In genomic region chr19:12035220-12036172, GRCh38 we compare ENCODE assay signal across 8 cellular contexts. TPM values are rescaled to one million over a fixed set of nuclear protein-coding genes. Genes with fewer than 3 reads are reported as not detected.
A peak's percentile ranks its signal among the peaks of the same experiment; 100 is the strongest.
DNase-seq lines count a peak whose midpoint lies in the region; ATAC-seq and TF ChIP-seq lines count a peak whose summit lies in the region.

Gene ZNF433, minus strand, starts transcription at chr19:12035679. Its CDS starts 140 bp downstream, at chr19:12035539.

- ATAC-seq in natural killer cell treated with Interleukin-12 subunit alpha and Interleukin-12 subunit beta and Interleukin-15 and Interleukin-18, amount 100 ng/mL, for 72 hours, result peak; percentile 99 to 100

- no peak for DNase-seq in AG09309 (ENCODE audit: low read depth)
- peak; percentile 67 for DNase-seq in HS-27A (ENCODE audit: low read depth)
- DNase-seq in SHP77 treated with DMSO at 0.1 percent for 48 hours (lab: John Stamatoyannopoulos, UW), result peak; percentile 68
- peak in 3 of 4 experiments; percentile 30 to 53 (median 45) for DNase-seq in activated naive CD4-positive, alpha-beta T cell (lab: John Stamatoyannopoulos, UW)
- peak; percentile 82 for DNase-seq in fibroblast of villous mesenchyme (ENCODE audit: low read depth)
- peak; percentile 92 for DNase-seq in natural killer cell treated with Interleukin-12 subunit alpha and Interleukin-12 subunit beta and Interleukin-15 and Interleukin-18, amount 100 ng/mL, for 72 hours (ENCODE audit: low spot score)
- DNase-seq in stimulated activated naive CD4-positive, alpha-beta T cell treated with Interleukin-2 at 50 U/mL for 16 hours (lab: John Stamatoyannopoulos, UW), result peak; percentile 63

- H3K4me3 ChIP-seq in AG09309 (ENCODE audit: control insufficient read depth, low read depth, low read length) (peak within 1 kb of the TSS; percentile 64), fibroblast of villous mesenchyme (ENCODE audit: low read depth, low read length) (peak within 1 kb of the TSS; percentile 84)

- no peaks in the 10 kb centered on the region for H3K27me3 Mint-ChIP-seq in natural killer cell treated with Interleukin-12 subunit alpha and Interleukin-12 subunit beta and Interleukin-15 and Interleukin-18, amount 100 ng/mL, for 72 hours

- H3K4me3 Mint-ChIP-seq in natural killer cell treated with Interleukin-12 subunit alpha and Interleukin-12 subunit beta and Interleukin-15 and Interleukin-18, amount 100 ng/mL, for 72 hours, result peak within 1 kb of the TSS; percentile 88

- TF ChIP-seq CTCF in AG09309 (IDR thresholded peaks at IDR 0.05; ENCODE audit: control insufficient read depth, insufficient read depth, low read depth, low read length, missing control alignments) (no peak), fibroblast of villous mesenchyme (IDR thresholded peaks at IDR 0.05; ENCODE audit: insufficient read depth, low read depth, low read length) (no peak)

- peak; percentile 69 for TF ChIP-seq POLR2A in GM19099 (IDR thresholded peaks at IDR 0.05; ENCODE audit: extremely low read depth, insufficient read length, low read depth)

- H3K27ac Mint-ChIP-seq in natural killer cell treated with Interleukin-12 subunit alpha and Interleukin-12 subunit beta and Interleukin-15 and Interleukin-18, amount 100 ng/mL, for 72 hours, result peak within 1 kb of the TSS; percentile 35 to 77

- H3K4me1 Mint-ChIP-seq in natural killer cell treated with Interleukin-12 subunit alpha and Interleukin-12 subunit beta and Interleukin-15 and Interleukin-18, amount 100 ng/mL, for 72 hours (ENCODE audit: low read depth in 2 of 2), result peaks cover 6 to 10% of the 10 kb centered on the region in 2 donors

- H3K36me3 Mint-ChIP-seq in natural killer cell treated with Interleukin-12 subunit alpha and Interleukin-12 subunit beta and Interleukin-15 and Interleukin-18, amount 100 ng/mL, for 72 hours, result peaks cover 10% of the 10 kb centered on the region

- no peaks in the 10 kb centered on the region for H3K9me3 Mint-ChIP-seq in natural killer cell treated with Interleukin-12 subunit alpha and Interleukin-12 subunit beta and Interleukin-15 and Interleukin-18, amount 100 ng/mL, for 72 hours

RNA-seq across cellular contexts. Expression of gene ZNF433, which starts in this region (rescaled TPM):
- total RNA-seq in fibroblast of villous mesenchyme, result 1.3 and 4.2 TPM in 2 replicates
- 1 to 10 TPM; 3.7 TPM for total RNA-seq in natural killer cell treated with Interleukin-12 subunit alpha and Interleukin-12 subunit beta and Interleukin-15 and Interleukin-18, amount 100 ng/mL, for 72 hours
